In genomic region chr17:42674755-42675347, GRCh38 we compare ENCODE assay signal across 8 cellular contexts. TPM values are rescaled to one million over a fixed set of nuclear protein-coding genes. Genes with fewer than 3 reads are reported as not detected.
DNase-seq lines count a peak whose midpoint lies in the region; ATAC-seq and TF ChIP-seq lines count a peak whose summit lies in the region.

No MANE protein-coding gene starts in this region.

- H3K27me3 Mint-ChIP-seq in stimulated activated naive CD8-positive, alpha-beta T cell treated with anti-CD3 and anti-CD28 coated beads, Interleukin-15, amount 100 ng/mL, for 72 hours: peaks cover 72% of the 10 kb centered on the region

- no peak for TF ChIP-seq CTCF in right atrium auricular region (IDR thresholded peaks at IDR 0.05)
- peak in 1 of 7 experiments; percentile 5 for TF ChIP-seq CTCF in stomach (IDR thresholded peaks at IDR 0.05)

- peak overlapping the region; percentile 95 to 99 for H3K27ac ChIP-seq in right atrium auricular region
- H3K27ac ChIP-seq in stomach: peak overlapping the region; percentile 75 to 99 (median 96)

- H3K27me3 ChIP-seq in right atrium auricular region: no peaks in the 10 kb centered on the region
- peaks cover 0 to 54% (median 0%) of the 10 kb centered on the region in 3 donors for H3K27me3 ChIP-seq in stomach

- 14 to 34% (median 16%) methylated on average over 8 to 9 of the region's 9 CpGs for WGBS in stomach, 5 donors

- H3K27ac Mint-ChIP-seq in stimulated activated naive CD8-positive, alpha-beta T cell treated with anti-CD3 and anti-CD28 coated beads, Interleukin-15, amount 100 ng/mL, for 72 hours: no peak overlapping the region

- no peaks in the 10 kb centered on the region for H3K9me3 ChIP-seq in right atrium auricular region
- H3K9me3 ChIP-seq in stomach: no peaks in the 10 kb centered on the region

- peaks cover 75% of the 10 kb centered on the region for H3K4me1 Mint-ChIP-seq in stimulated activated naive CD8-positive, alpha-beta T cell treated with anti-CD3 and anti-CD28 coated beads, Interleukin-15, amount 100 ng/mL, for 72 hours

- H3K36me3 ChIP-seq in right atrium auricular region: peaks cover 33% of the 10 kb centered on the region
- peaks cover 35 to 39% (median 38%) of the 10 kb centered on the region in 4 donors for H3K36me3 ChIP-seq in stomach

- ATAC-seq in stimulated activated naive CD8-positive, alpha-beta T cell treated with anti-CD3 and anti-CD28 coated beads, Interleukin-15, amount 100 ng/mL, for 72 hours: no peak

- H3K4me1 ChIP-seq in right atrium auricular region (peaks cover 0 to 54% of the 10 kb centered on the region in 2 donors), stomach (peaks cover 45 to 86% (median 75%) of the 10 kb centered on the region in 4 donors)

- H3K9me3 Mint-ChIP-seq in stimulated activated naive CD8-positive, alpha-beta T cell treated with anti-CD3 and anti-CD28 coated beads, Interleukin-15, amount 100 ng/mL, for 72 hours: no peaks in the 10 kb centered on the region

- TF ChIP-seq POLR2A in stomach (IDR thresholded peaks at IDR 0.05): no peak

- no peak for TF ChIP-seq EP300 in stomach (IDR thresholded peaks at IDR 0.05)

- intact Hi-C loops in stomach (cut with DNase I; ENCODE audit: low total_unique reads): no loop called here

- H3K4me3 ChIP-seq in right atrium auricular region (peak overlapping the region; percentile 63 to 87), stomach (peak overlapping the region; percentile 85 to 96 (median 90))

- H3K4me3 Mint-ChIP-seq in stimulated activated naive CD8-positive, alpha-beta T cell treated with anti-CD3 and anti-CD28 coated beads, Interleukin-15, amount 100 ng/mL, for 72 hours: peak overlapping the region in 1 of 2 donors; percentile 44

- DNase-seq in NCI-H187 (lab: John Stamatoyannopoulos, UW) (peak; percentile 31 to 63), NCI-H187 treated with DMSO at 0.1 percent for 48 hours (lab: John Stamatoyannopoulos, UW) (no peak), RPMI8226 (peak; percentile 79), right atrium auricular region (ENCODE audit: low spot score) (no peak), stomach (peak; percentile 66), HuH-7.5 (ENCODE audit: low spot score) (no peak), SW 1271 (lab: John Stamatoyannopoulos, UW) (no peak)
- no peak for DNase-seq in stimulated activated naive CD8-positive, alpha-beta T cell treated with anti-CD3 and anti-CD28 coated beads, Interleukin-15, amount 100 ng/mL, for 72 hours

RNA-seq across cellular contexts. Expression of gene PLEKHH3, which starts 1.9 kb away (rescaled TPM):
- total RNA-seq in right atrium auricular region: 10 to 100 TPM; 14.5 to 26.5 TPM
- 10 to 100 TPM; 16.5 to 96.0 (median 28.0) TPM for total RNA-seq in stomach
- 10 to 100 TPM; 19.1 to 74.4 (median 52.9) TPM for polyA plus RNA-seq in stomach

RNA-seq across cellular contexts. Expression of gene CCR10, which starts 6.8 kb away (rescaled TPM):
- 1 to 10 TPM; 1.3 to 4.4 TPM for total RNA-seq in right atrium auricular region
- total RNA-seq in stomach: 10 to 100 TPM in 1 of 5 donors, 1 to 10 TPM in 3, not detected in 1; 1.7 to 11.7 (median 7.0) TPM
- polyA plus RNA-seq in stomach: 1 to 10 TPM in 1 of 3 donors, under 1 TPM in 2; 0.55 to 1.4 (median 0.56) TPM

RNA-seq across cellular contexts. Expression of gene CNTNAP1, which starts 7.5 kb away (rescaled TPM):
- 1 to 10 TPM in 1 of 2 donors, under 1 TPM in 1; 0.96 to 2.0 TPM for total RNA-seq in right atrium auricular region
- total RNA-seq in stomach: 10 to 100 TPM in 2 of 5 donors, 1 to 10 TPM in 3; 6.7 to 13.3 (median 9.0) TPM
- polyA plus RNA-seq in stomach: 1 to 10 TPM in 2 of 3 donors, under 1 TPM in 1; 0.76 to 2.7 (median 2.6) TPM

RNA-seq across cellular contexts. Expression of gene TUBG2, which starts 15.8 kb away (rescaled TPM):
- total RNA-seq in right atrium auricular region (10 to 100 TPM; 18.2 to 25.7 TPM), stomach (100 to 1,000 TPM in 2 of 5 donors, 10 to 100 TPM in 2, 1 to 10 TPM in 1; 4.3 to 181 (median 15.8) TPM)
- 10 to 100 TPM; 13.3 to 17.1 (median 15.9) TPM for polyA plus RNA-seq in stomach

Comparison
In these comparisons a context has a peak if more than half of its experiments do, and no peak if none do; other contexts are left out.
1. DNase-seq: peak in NCI-H187 (2 of 2), RPMI8226 (single experiment) and stomach (single experiment); none in NCI-H187 treated with DMSO at 0.1 percent for 48 hours (single experiment), right atrium auricular region (single experiment), stimulated activated naive CD8-positive, alpha-beta T cell treated with anti-CD3 and anti-CD28 coated beads, Interleukin-15, amount 100 ng/mL, for 72 hours (0 of 2), HuH-7.5 (single experiment) and SW 1271 (0 of 2).